15 cellular contexts compared by ENCODE assay signal in the genomic region with DNA sequence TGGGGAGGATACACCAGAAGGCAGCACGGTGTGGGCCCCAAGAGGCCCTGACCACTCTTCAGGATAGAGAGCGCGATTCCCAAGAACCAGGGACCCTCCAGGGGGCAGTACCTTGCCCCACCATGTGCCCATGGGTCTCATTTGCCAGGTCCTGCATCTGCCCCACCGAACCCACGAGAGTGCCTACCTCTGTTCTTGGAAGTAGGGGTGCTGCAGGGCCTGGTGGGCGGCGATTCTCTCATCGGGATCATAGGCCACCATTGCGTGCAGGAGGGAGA.
DNase-seq lines count a peak whose midpoint lies in the region; ATAC-seq, FAIRE-seq and TF ChIP-seq lines count a peak whose summit lies in the region.
"Had no signal": no experiment of that assay in that cellular context is flagged by ENCODE, and none has a peak within 500 bp of the region (broad histone marks: within the 10 kb centered on the region; RNA-seq: fewer than 3 reads in every experiment).

No MANE protein-coding gene starts in this region.

- no peaks in the 10 kb centered on the region for H3K9me3 Mint-ChIP-seq in brain
- H3K9me3 Mint-ChIP-seq in stimulated activated memory B cell treated with anti-CD40 and anti-IgM and Interleukin-4, amounts not matched to agents 10 μg/mL and 1 μg/mL and 100 μg/mL, for 72 hours, result no peaks in the 10 kb centered on the region
- H3K9me3 Mint-ChIP-seq: CD4-positive, CD25-positive, alpha-beta regulatory T cell had no signal

- H2BK15ac ChIP-seq in H1 (ENCODE audit: low read length), result no peak overlapping the region

- peak overlapping the region in 4 of 5 experiments; percentile 44 to 93 (median 88) for H3K27ac Mint-ChIP-seq in brain
- H3K27ac Mint-ChIP-seq in stimulated activated memory B cell treated with anti-CD40 and anti-IgM and Interleukin-4, amounts not matched to agents 10 μg/mL and 1 μg/mL and 100 μg/mL, for 72 hours, result no peak overlapping the region
- H3K27ac Mint-ChIP-seq: CD4-positive, CD25-positive, alpha-beta regulatory T cell had no signal

- TF ChIP-seq EP300 in H1 (IDR thresholded peaks at IDR 0.05; ENCODE audit: borderline replicate concordance in 1 of 2, low read depth in 2 of 2, low read length in 2 of 2), result no peak
- TF ChIP-seq EP300 in sigmoid colon (IDR thresholded peaks at IDR 0.05), result no peak

- H3K4me1 ChIP-seq in left ventricle myocardium inferior (peaks cover 11% of the 10 kb centered on the region), H1 (replicated peaks in 1 of 4; ENCODE audit: control insufficient read depth in 3 of 4, insufficient read depth in 4 of 4, low read length in 3 of 4) (peaks cover 0 to 6% (median 2%) of the 10 kb centered on the region in 4 experiments; a peak in 4 of 7 replicates), sigmoid colon (peaks cover 0 to 9% (median 0%) of the 10 kb centered on the region in 4 donors)

- H3K9ac ChIP-seq in H1 (replicated peaks in 1 of 4; ENCODE audit: extremely low read depth in 1 of 4, low read depth in 3 of 4, low read length in 3 of 4), result no peak overlapping the region
- H3K9ac ChIP-seq: BLaER1 treated with 17β-estradiol and CSF1 and Interleukin-3, amounts not matched to agents 10 nM and 100 nM had no signal

- H3K79me2 ChIP-seq in H1 (ENCODE audit: control insufficient read depth in 1 of 2, insufficient read depth in 2 of 2, low read length in 2 of 2), result no peaks in the 10 kb centered on the region

- no peak overlapping the region for H2BK12ac ChIP-seq in H1 (ENCODE audit: low read depth, low read length)

- 92% methylated on average over 9 of the region's 9 CpGs; no CpG with 5 or more reads in 1 of the 2 experiments for WGBS in H1 (ENCODE audit: extremely low coverage in 1 of 2, insufficient coverage in 1 of 2, insufficient read length in 1 of 2, insufficient replicate concordance in 2 of 2, low coverage in 1 of 2, low lambda C conversion rate in 2 of 2, missing lambda C conversion rate in 1 of 2), 2 experiments
- 93% methylated on average over 9 of the region's 9 CpGs for WGBS in sigmoid colon, 2 donors

- H4K5ac ChIP-seq in H1 (ENCODE audit: insufficient read length, low read depth, low read length), result no peak overlapping the region

- peak; percentile 37 for DNase-seq in Right ventricle myocardium inferior (ENCODE audit: missing footprints)
- no peak for DNase-seq in left ventricle myocardium inferior
- no peak for DNase-seq in H1 (ENCODE audit: low read depth in 1 of 2, low spot score in 2 of 2)
- DNase-seq in sigmoid colon, result peak; percentile 41
- DNase-seq in T1000 (lab: John Stamatoyannopoulos, UW), result no peak
- DNase-seq: CD4-positive, CD25-positive, alpha-beta regulatory T cell; DMS53; GOT3 had no signal

- peaks cover 12% of the 10 kb centered on the region for H3K4me1 Mint-ChIP-seq in brain
- H3K4me1 Mint-ChIP-seq in stimulated activated memory B cell treated with anti-CD40 and anti-IgM and Interleukin-4, amounts not matched to agents 10 μg/mL and 1 μg/mL and 100 μg/mL, for 72 hours, result no peaks in the 10 kb centered on the region
- H3K4me1 Mint-ChIP-seq: CD4-positive, CD25-positive, alpha-beta regulatory T cell had no signal

- no peak overlapping the region for H3K56ac ChIP-seq in H1 (replicated peaks; ENCODE audit: insufficient read length, low read depth, low read length)

- no peak overlapping the region for H2BK20ac ChIP-seq in H1 (ENCODE audit: low read length)

- H3K27ac ChIP-seq in left ventricle myocardium inferior (replicated peaks) (no peak overlapping the region), H1 (ENCODE audit: low read depth, low read length) (no peak overlapping the region), sigmoid colon (no peak overlapping the region)
- H3K27ac ChIP-seq: 22Rv1; BLaER1 treated with 17β-estradiol and CSF1 and Interleukin-3, amounts not matched to agents 10 nM and 100 nM; HL-60 had no signal

- H2BK120ac ChIP-seq in H1 (replicated peaks; ENCODE audit: low read depth, low read length), result no peak overlapping the region

- intact Hi-C loops in Right ventricle myocardium inferior (cut with DNase I), result no loop called here
- intact Hi-C loops in left ventricle myocardium inferior (cut with micrococcal nuclease), result no loop called here
- intact Hi-C loops in sigmoid colon (cut with DNase I), result no loop called here

- H4K20me1 ChIP-seq in H1 (replicated peaks in 1 of 2; ENCODE audit: control insufficient read depth in 1 of 2, insufficient read depth in 2 of 2, low read length in 2 of 2), result no peaks in the 10 kb centered on the region

- ATAC-seq in Right ventricle myocardium inferior, result no peak
- ATAC-seq in stimulated activated memory B cell treated with anti-CD40 and anti-IgM and Interleukin-4, amounts not matched to agents 10 μg/mL and 1 μg/mL and 100 μg/mL, for 72 hours, result no peak
- no peak for ATAC-seq in HG03469 (IDR thresholded peaks at IDR 0.05; ENCODE audit: unreplicated experiment)
- ATAC-seq: HCT116 had no signal

- peak overlapping the region; percentile 29; the same call in 1 of the 2 replicates for H4K8ac ChIP-seq in H1 (ENCODE audit: extremely low read depth, insufficient read depth, low read length)

- H3K36me3 ChIP-seq in left ventricle myocardium inferior (peaks cover 32% of the 10 kb centered on the region), H1 (ENCODE audit: control insufficient read depth in 2 of 4, insufficient read depth in 4 of 4, low read length in 3 of 4) (no peaks in the 10 kb centered on the region), sigmoid colon (peaks cover 0 to 38% (median 0%) of the 10 kb centered on the region in 4 donors)
- H3K36me3 ChIP-seq: BLaER1 treated with 17β-estradiol and CSF1 and Interleukin-3, amounts not matched to agents 10 nM and 100 nM had no signal

- TF ChIP-seq POLR2A in H1 (IDR thresholded peaks at IDR 0.05; ENCODE audit: control extremely low read depth in 1 of 2, low read depth in 2 of 2, low read length in 2 of 2), result no peak
- no peak for TF ChIP-seq POLR2A in sigmoid colon (IDR thresholded peaks at IDR 0.05)

- CTCF ChIA-PET in H1 (lab: Charles Lee; ENCODE audit: partially characterized antibody), result interaction anchor here (1.3 to 6.4 kb wide), 7 partner anchors 11 to 91 kb away, joined by 3 to 44 read pairs (median 9); a partner anchor contains a TSS

- H2AFZ ChIP-seq in H1 (ENCODE audit: low read length), result no peak overlapping the region

- H3K36me3 Mint-ChIP-seq in brain, result no peaks in the 10 kb centered on the region
- no peaks in the 10 kb centered on the region for H3K36me3 Mint-ChIP-seq in stimulated activated memory B cell treated with anti-CD40 and anti-IgM and Interleukin-4, amounts not matched to agents 10 μg/mL and 1 μg/mL and 100 μg/mL, for 72 hours
- H3K36me3 Mint-ChIP-seq: CD4-positive, CD25-positive, alpha-beta regulatory T cell had no signal

- H3K14ac ChIP-seq in H1 (ENCODE audit: insufficient read length), result no peak overlapping the region

- no peaks in the 10 kb centered on the region for H3K27me3 ChIP-seq in left ventricle myocardium inferior (ENCODE audit: low read depth)
- no peaks in the 10 kb centered on the region for H3K27me3 ChIP-seq in H1 (replicated peaks in 1 of 4; ENCODE audit: control insufficient read depth in 3 of 4, extremely low read depth in 1 of 4, insufficient read depth in 3 of 4, low read length in 3 of 4)
- no peaks in the 10 kb centered on the region for H3K27me3 ChIP-seq in sigmoid colon
- H3K27me3 ChIP-seq: BLaER1 treated with 17β-estradiol and CSF1 and Interleukin-3, amounts not matched to agents 10 nM and 100 nM had no signal

- H3K9me3 ChIP-seq in left ventricle myocardium inferior (replicated peaks), result no peaks in the 10 kb centered on the region
- no peaks in the 10 kb centered on the region for H3K9me3 ChIP-seq in H1 (ENCODE audit: insufficient read depth in 2 of 2, low read depth in 1 of 2, low read length in 1 of 2)
- H3K9me3 ChIP-seq in sigmoid colon, result no peaks in the 10 kb centered on the region
- H3K9me3 ChIP-seq: BLaER1 treated with 17β-estradiol and CSF1 and Interleukin-3, amounts not matched to agents 10 nM and 100 nM had no signal

- TF ChIP-seq CTCF in left ventricle myocardium inferior (IDR thresholded peaks at IDR 0.05; ENCODE audit: borderline replicate concordance), result no peak
- TF ChIP-seq CTCF in brain (conservative IDR thresholded peaks at IDR 0.05), result no peak
- TF ChIP-seq CTCF in H1 (IDR thresholded peaks at IDR 0.05; ENCODE audit: control extremely low read depth in 1 of 3, insufficient read depth in 1 of 3, low read depth in 1 of 3, low read length in 3 of 3), result peak in 1 of 3 experiments; percentile 22; a peak in 1 of 4 replicates
- no peak for TF ChIP-seq CTCF in sigmoid colon (IDR thresholded peaks at IDR 0.05)

- H3K27me3 Mint-ChIP-seq in brain, result no peaks in the 10 kb centered on the region
- no peaks in the 10 kb centered on the region for H3K27me3 Mint-ChIP-seq in stimulated activated memory B cell treated with anti-CD40 and anti-IgM and Interleukin-4, amounts not matched to agents 10 μg/mL and 1 μg/mL and 100 μg/mL, for 72 hours
- H3K27me3 Mint-ChIP-seq: CD4-positive, CD25-positive, alpha-beta regulatory T cell had no signal

- H3K79me1 ChIP-seq in H1 (ENCODE audit: low read depth, low read length), result no peaks in the 10 kb centered on the region

- 0 out of 4 replicates have a peak, but pooled peaks of 1 of the 2 experiments have one; percentile 3 for TF ChIP-seq RAD21 in H1 (IDR thresholded peaks at IDR 0.05 in 1 of 2, conservative IDR thresholded peaks at IDR 0.05 in 1 of 2; ENCODE audit: low read depth in 2 of 2, low read length in 2 of 2)

- H2AK5ac ChIP-seq in H1 (ENCODE audit: low read depth, low read length), result no peak overlapping the region

- H3K4me3 Mint-ChIP-seq in brain, result no peak overlapping the region
- no peak overlapping the region for H3K4me3 Mint-ChIP-seq in stimulated activated memory B cell treated with anti-CD40 and anti-IgM and Interleukin-4, amounts not matched to agents 10 μg/mL and 1 μg/mL and 100 μg/mL, for 72 hours
- H3K4me3 Mint-ChIP-seq: CD4-positive, CD25-positive, alpha-beta regulatory T cell had no signal

- H3K4me3 ChIP-seq in left ventricle myocardium inferior (no peak overlapping the region), H1 (ENCODE audit: extremely low read depth in 1 of 4, insufficient read depth in 2 of 4, low read depth in 3 of 4, low read length in 4 of 4) (no peak overlapping the region), sigmoid colon (no peak overlapping the region)
- H3K4me3 ChIP-seq: BLaER1 treated with 17β-estradiol and CSF1 and Interleukin-3, amounts not matched to agents 10 nM and 100 nM had no signal

- no peak overlapping the region for H3K4ac ChIP-seq in H1 (replicated peaks; ENCODE audit: insufficient read length, low read depth, low read length)

- FAIRE-seq in H1 (lab: Jason Lieb, UNC), result no peak

- H4K91ac ChIP-seq in H1 (replicated peaks; ENCODE audit: insufficient read length, low read length), result no peak overlapping the region

- no peak overlapping the region for H2BK5ac ChIP-seq in H1 (ENCODE audit: low read depth, low read length)

- POLR2A ChIA-PET in H1 (lab: Charles Lee; ENCODE audit: partially characterized antibody), result interaction anchor here (1.0 to 1.6 kb wide), 2 partner anchors 84 to 387 kb away, joined by 3 read pairs; no protein-coding TSS in a partner anchor

- 0 out of 2 replicates have a peak, but pooled peaks cover 2% of the 10 kb centered on the region for H3K23me2 ChIP-seq in H1 (ENCODE audit: low read depth, low read length)

- no peak overlapping the region for H3K23ac ChIP-seq in H1 (ENCODE audit: insufficient read length)

- no peak overlapping the region for H3K4me2 ChIP-seq in H1 (ENCODE audit: insufficient read depth in 1 of 2, low read depth in 2 of 2, low read length in 2 of 2)
- H3K4me2 ChIP-seq: BLaER1 treated with 17β-estradiol and CSF1 and Interleukin-3, amounts not matched to agents 10 nM and 100 nM had no signal

- no peak overlapping the region for H3K18ac ChIP-seq in H1 (ENCODE audit: extremely low read depth, low read length)

Comparison
In these comparisons a context has a peak if more than half of its experiments do, and no peak if none do; other contexts are left out.
1. DNase-seq: peak in Right ventricle myocardium inferior (single experiment) and sigmoid colon (single experiment); none in left ventricle myocardium inferior (single experiment), H1 (0 of 2) and T1000 (single experiment).